Comparison of ENCODE assay signal across 8 cellular contexts in the genomic region with DNA sequence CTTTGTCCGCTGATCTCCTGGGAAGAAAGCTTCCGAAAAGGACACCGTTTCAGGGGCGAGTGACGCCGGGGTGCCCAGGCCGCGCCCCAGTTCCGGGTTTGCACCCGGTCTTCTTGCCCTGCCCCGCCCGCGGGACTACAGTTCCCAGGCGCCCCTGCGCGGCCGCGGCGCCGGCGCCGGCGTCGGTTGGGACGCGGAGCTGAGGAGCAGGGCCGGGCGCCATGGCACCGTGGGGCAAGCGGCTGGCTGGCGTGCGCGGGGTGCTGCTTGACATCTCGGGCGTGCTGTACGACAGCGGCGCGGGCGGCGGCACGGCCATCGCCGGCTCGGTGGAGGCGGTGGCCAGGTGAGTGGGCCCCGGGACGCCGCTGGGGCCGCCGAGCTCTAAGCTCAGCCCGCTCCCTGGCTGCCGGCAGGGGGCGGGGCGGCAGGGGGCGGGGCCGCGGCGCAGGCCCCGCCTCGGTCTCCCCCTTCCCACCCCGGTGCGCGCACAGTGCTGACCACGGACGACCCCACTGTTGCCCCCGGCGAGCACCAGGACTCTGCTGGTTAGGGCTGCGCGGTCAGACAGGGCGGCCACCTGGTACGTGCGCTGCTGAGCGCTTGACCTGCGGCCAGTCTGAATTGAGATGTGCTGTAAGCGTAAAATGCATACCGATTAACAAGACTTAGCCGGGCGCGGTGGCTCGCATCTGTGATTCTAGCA. TPM values are rescaled to one million over a fixed set of nuclear protein-coding genes. Genes with fewer than 3 reads are reported as not detected.
DNase-seq lines count a peak whose midpoint lies in the region; ATAC-seq and TF ChIP-seq lines count a peak whose summit lies in the region.

A gene with protein sequence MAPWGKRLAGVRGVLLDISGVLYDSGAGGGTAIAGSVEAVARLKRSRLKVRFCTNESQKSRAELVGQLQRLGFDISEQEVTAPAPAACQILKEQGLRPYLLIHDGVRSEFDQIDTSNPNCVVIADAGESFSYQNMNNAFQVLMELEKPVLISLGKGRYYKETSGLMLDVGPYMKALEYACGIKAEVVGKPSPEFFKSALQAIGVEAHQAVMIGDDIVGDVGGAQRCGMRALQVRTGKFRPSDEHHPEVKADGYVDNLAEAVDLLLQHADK (plus strand): TSS at position 182 of the 706 bp plus-strand sequence. CDS start 40 bp downstream, at position 222.

- H3K27ac ChIP-seq in AG04450 (ENCODE audit: low read depth, low read length), result no peak within 1 kb of the TSS

- POLR2A ChIA-PET in AG04450 (lab: Yijun Ruan, JAX), result interaction anchor here (0.6 to 2.0 kb wide), 3 partner anchors 10 to 604 kb away, joined by 3 to 7 read pairs (median 4); partner anchors contain the start of gene OAT

- ATAC-seq in GM18858 (IDR thresholded peaks at IDR 0.05; ENCODE audit: unreplicated experiment) (peak; percentile 79), HG03064 (IDR thresholded peaks at IDR 0.05; ENCODE audit: low read depth, unreplicated experiment) (peak; percentile 97)

- peaks cover 11% of the 10 kb centered on the region for H3K27me3 ChIP-seq in AG04450 (ENCODE audit: control insufficient read depth, insufficient read depth, low read length)

- DNase-seq in AG04450 (ENCODE audit: low read depth, low spot score) (peak; percentile 3), NCI-H226 (peak; percentile 68), choroid plexus epithelial cell (ENCODE audit: low read depth) (peak; percentile 79), left kidney (ENCODE audit: low read depth, low spot score) (peak; percentile 93)
- DNase-seq in activated CD4-positive, alpha-beta T cell treated with anti-CD3 and anti-CD28 coated beads for 24 hours (ENCODE audit: low read depth in 2 of 2), result peak; percentile 78 to 79
- DNase-seq in stimulated activated CD4-positive, alpha-beta T cell treated with anti-CD3 and anti-CD28 coated beads, Interleukin-1b, Interleukin-23, amount 100 ng/mL, for 4 hours (ENCODE audit: low read depth in 2 of 2), result peak; percentile 74 to 85

- H3K4me3 ChIP-seq in AG04450 (ENCODE audit: low read depth, low read length), result peak within 1 kb of the TSS; percentile 83
- peak within 1 kb of the TSS; percentile 83 for H3K4me3 ChIP-seq in choroid plexus epithelial cell (ENCODE audit: low read depth, low read length)

- H3K9me3 ChIP-seq in AG04450 (ENCODE audit: control insufficient read depth, insufficient read depth, low read length), result no peaks in the 10 kb centered on the region; the same call in 1 of the 2 replicates

- CTCF ChIA-PET in AG04450 (lab: Charles Lee), result interaction anchor here (0.6 to 1.8 kb wide), 15 partner anchors 10 to 1956 kb away, joined by 3 to 7 read pairs (median 3); no protein-coding TSS in a partner anchor

- TF ChIP-seq CTCF in AG04450 (IDR thresholded peaks at IDR 0.05; ENCODE audit: low read depth, low read length) (no peak), choroid plexus epithelial cell (conservative IDR thresholded peaks at IDR 0.05; ENCODE audit: low read depth, low read length) (no peak)

RNA-seq across cellular contexts. Expression of the gene that starts here (rescaled TPM):
- polyA plus RNA-seq in AG04450 (2011; rRNA removed), result 7.1 and 9.6 TPM in 2 replicates
- 5.5 and 8.1 TPM in 2 replicates for polyA minus RNA-seq in AG04450 (2011; rRNA and poly(A)+ RNA removed)

Comparison
In these comparisons a context has a peak if more than half of its experiments do, and no peak if none do; other contexts are left out.
1. DNase-seq: peak in every context shown above with its lines; median percentile 93 in left kidney; 80 in stimulated activated CD4-positive, alpha-beta T cell treated with anti-CD3 and anti-CD28 coated beads, Interleukin-1b, Interleukin-23, amount 100 ng/mL, for 4 hours; 79 in choroid plexus epithelial cell; 78 in activated CD4-positive, alpha-beta T cell treated with anti-CD3 and anti-CD28 coated beads for 24 hours; 68 in NCI-H226; 3 in AG04450.